ENCODE assay signal across 9 cellular contexts in genomic region chr1:48472747-48473146, GRCh38. TPM values are rescaled to one million over a fixed set of nuclear protein-coding genes. Genes with fewer than 3 reads are reported as not detected.
DNase-seq lines count a peak whose midpoint lies in the region; ATAC-seq, FAIRE-seq and TF ChIP-seq lines count a peak whose summit lies in the region.
"Had no signal": no experiment of that assay in that cellular context is flagged by ENCODE, and none has a peak within 500 bp of the region (broad histone marks: within the 10 kb centered on the region; RNA-seq: fewer than 3 reads in every experiment).

No MANE protein-coding gene starts in this region.

- DNase-seq in A549 (ENCODE audit: low read depth in 1 of 2, low spot score in 1 of 2): no peak
- no peak for DNase-seq in central memory CD8-positive, alpha-beta T cell (ENCODE audit: low spot score in 2 of 2)
- no peak for DNase-seq in NCI-H2081 treated with DMSO at 0.1 percent for 48 hours (lab: John Stamatoyannopoulos, UW)
- DNase-seq in effector CD4-positive, alpha-beta T cell: no peak
- DNase-seq in COLO668 (lab: John Stamatoyannopoulos, UW; ENCODE audit: unreplicated experiment): no peak

- FAIRE-seq in A549 (lab: Jason Lieb, UNC): no peak
- FAIRE-seq: endometrium had no signal

- POLR2A ChIA-PET in A549 (lab: Yijun Ruan, JAX): interaction anchor here (0.8 kb wide), 1 partner anchor 59 kb away, joined by 3 read pairs; no protein-coding TSS in a partner anchor

- no peak overlapping the region for H3K27ac Mint-ChIP-seq in central memory CD8-positive, alpha-beta T cell (ENCODE audit: low read depth)

- no peaks in the 10 kb centered on the region for H3K36me3 Mint-ChIP-seq in central memory CD8-positive, alpha-beta T cell (ENCODE audit: insufficient read depth)

- H3K9me3 Mint-ChIP-seq in central memory CD8-positive, alpha-beta T cell: no peaks in the 10 kb centered on the region

- TF ChIP-seq RAD21 in A549 (conservative IDR thresholded peaks at IDR 0.05 in 1 of 2, IDR thresholded peaks at IDR 0.05 in 1 of 2): no peak

- H3K27ac ChIP-seq in A549 (peak overlapping the region; percentile 77 to 94), HUES48 (ENCODE audit: low read depth, low read length) (peak overlapping the region; percentile 60), muscle layer of colon (ENCODE audit: low read depth, low read length) (peak overlapping the region; percentile 80)

- CTCF ChIA-PET in A549 (lab: Yijun Ruan, JAX): interaction anchor here (1.3 kb wide), 1 partner anchor 24 kb away, joined by 4 read pairs; no protein-coding TSS in a partner anchor

- 85% methylated on average over 7 of the region's 7 CpGs for WGBS in A549 (ENCODE audit: missing lambda C conversion rate)

- peaks cover 28% of the 10 kb centered on the region for H3K4me1 Mint-ChIP-seq in central memory CD8-positive, alpha-beta T cell

- TF ChIP-seq EP300 in A549 (IDR thresholded peaks at IDR 0.05): no peak

- no peaks in the 10 kb centered on the region for H3K27me3 ChIP-seq in HUES48 (ENCODE audit: control insufficient read depth, insufficient read depth, low read length)
- H3K27me3 ChIP-seq in muscle layer of colon (ENCODE audit: control insufficient read depth in 1 of 2, insufficient read depth in 2 of 2, low read length in 2 of 2): no peaks in the 10 kb centered on the region

- H3K27me3 Mint-ChIP-seq in central memory CD8-positive, alpha-beta T cell: peaks cover 27% of the 10 kb centered on the region

- H3K4me2 ChIP-seq in A549: peak overlapping the region; percentile 89

- TF ChIP-seq CTCF in A549 (IDR thresholded peaks at IDR 0.05): no peak

- peak overlapping the region; percentile 91 for H3K4me3 Mint-ChIP-seq in central memory CD8-positive, alpha-beta T cell

- H3K9ac ChIP-seq in HUES48 (ENCODE audit: low read depth, low read length) (peak overlapping the region; percentile 36), muscle layer of colon (ENCODE audit: low read length) (peak overlapping the region; percentile 83)

- H3K4me3 ChIP-seq in A549 (peak overlapping the region; percentile 68), HUES48 (ENCODE audit: low read depth, low read length) (peak overlapping the region; percentile 57), muscle layer of colon (ENCODE audit: low read depth in 1 of 2, low read length in 2 of 2) (peak overlapping the region; percentile 53 to 90)

- H3K36me3 ChIP-seq in HUES48 (ENCODE audit: control insufficient read depth, insufficient read depth, low read length) (no peaks in the 10 kb centered on the region), muscle layer of colon (ENCODE audit: insufficient read depth, low read length) (no peaks in the 10 kb centered on the region)

- no peak for TF ChIP-seq POLR2A in A549 (IDR thresholded peaks at IDR 0.05; ENCODE audit: low read length)

- H3K4me1 ChIP-seq in A549 (peaks cover 8% of the 10 kb centered on the region; the same call in 2 of the 3 replicates), HUES48 (ENCODE audit: control insufficient read depth, insufficient read depth, low read length) (peaks cover 16% of the 10 kb centered on the region), muscle layer of colon (ENCODE audit: insufficient read depth, low read length) (peaks cover 15% of the 10 kb centered on the region)

- ATAC-seq in A549 (no peak), HG03045 (IDR thresholded peaks at IDR 0.05; ENCODE audit: unreplicated experiment) (no peak)
- no peak for ATAC-seq in central memory CD8-positive, alpha-beta T cell (replicated peaks; ENCODE audit: extremely low read depth, poor library complexity, severe bottlenecking)

- no peaks in the 10 kb centered on the region; the same call in 2 of the 3 replicates for H3K9me3 ChIP-seq in A549
- peaks cover 7% of the 10 kb centered on the region; the same call in 1 of the 2 replicates for H3K9me3 ChIP-seq in HUES48 (ENCODE audit: control insufficient read depth, insufficient read depth, low read length)
- no peaks in the 10 kb centered on the region for H3K9me3 ChIP-seq in muscle layer of colon (ENCODE audit: low read length)

TF ChIP-seq in A549, 52 proteins besides CTCF, POLR2A, EP300 and RAD21:
- TF ChIP-seq MAFK (IDR thresholded peaks at IDR 0.05; ENCODE audit: partially characterized antibody) (no peak), FOXS1 (CRISPR knock-in tag; IDR thresholded peaks at IDR 0.05) (no peak), EHMT2 (IDR thresholded peaks at IDR 0.05; ENCODE audit: low read depth) (no peak), JUNB (IDR thresholded peaks at IDR 0.05) (no peak), CHD2 (IDR thresholded peaks at IDR 0.05; ENCODE audit: low read length, partially characterized antibody) (no peak), RARB (CRISPR knock-in tag; IDR thresholded peaks at IDR 0.05) (no peak), ZC3H11A (IDR thresholded peaks at IDR 0.05) (no peak), ELK1 (IDR thresholded peaks at IDR 0.05; ENCODE audit: low read depth, low read length) (no peak), TFCP2L1 (CRISPR knock-in tag; IDR thresholded peaks at IDR 0.05) (no peak), RCOR1 (IDR thresholded peaks at IDR 0.05; ENCODE audit: low read depth, low read length) (no peak), HOXB13 (CRISPR knock-in tag; IDR thresholded peaks at IDR 0.05; ENCODE audit: low read depth) (no peak), BHLHE40 (IDR thresholded peaks at IDR 0.05; ENCODE audit: low read depth, low read length) (no peak), HEYL (CRISPR knock-in tag; IDR thresholded peaks at IDR 0.05) (no peak), RFX5 (IDR thresholded peaks at IDR 0.05) (no peak), MAX (IDR thresholded peaks at IDR 0.05) (no peak), ZFP36 (IDR thresholded peaks at IDR 0.05; ENCODE audit: borderline replicate concordance, partially characterized antibody) (no peak), USF2 (IDR thresholded peaks at IDR 0.05) (no peak), ZSCAN20 (CRISPR knock-in tag; IDR thresholded peaks at IDR 0.05) (no peak), GATA3 (IDR thresholded peaks at IDR 0.05; ENCODE audit: borderline replicate concordance) (no peak)

RNA-seq across cellular contexts. Expression of gene SPATA6, which starts 0.7 kb away (rescaled TPM):
- polyA plus RNA-seq in A549 (2011; rRNA removed) (2.8 and 3.5 TPM in 2 replicates), A549 (2017; fragmentation: RNase III; extraction: RNeasy Plus Mini Kit Qiagen cat#74134 plus additional on column Dnase treatment) (2.1 to 2.6 TPM (median 2.3 TPM) in 3 replicates)
- polyA plus RNA-seq in A549 (2012; cell fraction: cytosol; rRNA removed): 0.67 and 1.4 TPM in 2 replicates
- polyA plus RNA-seq in A549 (2012; cell fraction: nucleus; rRNA removed): 0.75 and 1.1 TPM in 2 replicates
- polyA minus RNA-seq in A549 (2011; rRNA and poly(A)+ RNA removed): 3.4 and 5.0 TPM in 2 replicates
